In genomic region chr11:74933765-74934164, GRCh38 we compare ENCODE assay signal across 26 cellular contexts.
"Had no signal": no experiment of that assay in that cellular context is flagged by ENCODE, and none has a peak within 500 bp of the region (broad histone marks: within the 10 kb centered on the region; RNA-seq: fewer than 3 reads in every experiment).

No MANE protein-coding gene starts in this region.

- H3K9me3 Mint-ChIP-seq: activated CD4-positive, alpha-beta T cell treated with anti-CD3 and anti-CD28 coated beads, Interleukin-2, amount 10 ng/mL, durations not matched to agents 7 days and 5 days; activated naive CD4-positive, alpha-beta T cell treated with anti-CD3 and anti-CD28 coated beads, Interleukin-2, amount 10 ng/mL, durations not matched to agents 7 days and 5 days; T-helper 2 cell treated with Interferon-gamma antibody and Interleukin-4, amounts not matched to agents 5 μg/mL and 100 μg/mL, for 36 hours; WTC11 had no signal

- H3K4me3 Mint-ChIP-seq: activated CD4-positive, alpha-beta T cell treated with anti-CD3 and anti-CD28 coated beads for 36 hours; activated CD4-positive, alpha-beta T cell treated with anti-CD3 and anti-CD28 coated beads, Interleukin-2, amount 10 ng/mL, durations not matched to agents 7 days and 5 days; activated naive CD4-positive, alpha-beta T cell treated with anti-CD3 and anti-CD28 coated beads, Interleukin-2, amount 10 ng/mL, durations not matched to agents 7 days and 5 days; activated naive CD8-positive, alpha-beta T cell; T-helper 2 cell treated with Interferon-gamma antibody and Interleukin-4, amounts not matched to agents 5 μg/mL and 100 μg/mL, for 36 hours; WTC11 had no signal

- H3K27me3 Mint-ChIP-seq: activated CD4-positive, alpha-beta T cell treated with anti-CD3 and anti-CD28 coated beads for 36 hours; activated CD4-positive, alpha-beta T cell treated with anti-CD3 and anti-CD28 coated beads, Interleukin-2, amount 10 ng/mL, durations not matched to agents 7 days and 5 days; activated naive CD4-positive, alpha-beta T cell treated with anti-CD3 and anti-CD28 coated beads, Interleukin-2, amount 10 ng/mL, durations not matched to agents 7 days and 5 days; activated naive CD8-positive, alpha-beta T cell had no signal

- H3K4me1 Mint-ChIP-seq: WTC11 had no signal

- DNase-seq: activated CD4-positive, alpha-beta T cell treated with anti-CD3 and anti-CD28 coated beads for 36 hours; activated CD4-positive, alpha-beta T cell treated with anti-CD3 and anti-CD28 coated beads, Interleukin-2, amount 10 ng/mL, durations not matched to agents 7 days and 5 days; activated CD4-positive, alpha-beta T cell treated with anti-CD3 and anti-CD28 coated beads, Interleukin-2, amount 50 U/mL, for 48 hours; activated CD8-positive, alpha-beta memory T cell treated with anti-CD3 and anti-CD28 coated beads, Interleukin-2, amount 50 U/mL, for 4 hours; activated gamma-delta T cell treated with Interleukin-2 at 50 U/mL for 16 hours; activated naive CD4-positive, alpha-beta T cell treated with anti-CD3 and anti-CD28 coated beads, Interleukin-2, amount 10 ng/mL, durations not matched to agents 7 days and 5 days; amygdala; NCI-H1048; NCI-H1105 treated with DMSO at 0.1 percent for 48 hours; NCI-H1436; NCI-H1694; NCI-H1930; NCI-H2081 treated with DMSO at 0.1 percent for 48 hours; NCI-H226; NCI-H446 treated with DMSO at 0.1 percent for 48 hours; NCI-H524; NCI-H69; SHP77; SJCRH30 had no signal

- FAIRE-seq: TTC549 had no signal

- ATAC-seq: Panc1, WTC11 had no signal

- H3K27me3 ChIP-seq: ascending aorta, SJCRH30 had no signal

- H3K4me3 ChIP-seq: ascending aorta, SJCRH30, SK-N-MC had no signal

- H3K27ac Mint-ChIP-seq: activated CD4-positive, alpha-beta T cell treated with anti-CD3 and anti-CD28 coated beads for 36 hours; activated CD4-positive, alpha-beta T cell treated with anti-CD3 and anti-CD28 coated beads, Interleukin-2, amount 10 ng/mL, durations not matched to agents 7 days and 5 days; activated naive CD4-positive, alpha-beta T cell treated with anti-CD3 and anti-CD28 coated beads, Interleukin-2, amount 10 ng/mL, durations not matched to agents 7 days and 5 days; activated naive CD8-positive, alpha-beta T cell; T-helper 2 cell treated with Interferon-gamma antibody and Interleukin-4, amounts not matched to agents 5 μg/mL and 100 μg/mL, for 36 hours; WTC11 had no signal

- H3K4me1 ChIP-seq: ascending aorta had no signal

- H3K27ac ChIP-seq: ascending aorta, SJCRH30, SK-N-MC had no signal

- H3K9me3 ChIP-seq: ascending aorta, SJCRH30 had no signal
